In genomic region chr10:23345861-23346260, GRCh38 we compare ENCODE assay signal across 10 cellular contexts. TPM values are rescaled to one million over a fixed set of nuclear protein-coding genes. Genes with fewer than 3 reads are reported as not detected.
A peak's percentile ranks its signal among the peaks of the same experiment; 100 is the strongest.
DNase-seq lines count a peak whose midpoint lies in the region; ATAC-seq and TF ChIP-seq lines count a peak whose summit lies in the region.
"Had no signal": no experiment of that assay in that cellular context is flagged by ENCODE, and none has a peak within 500 bp of the region (broad histone marks: within the 10 kb centered on the region; RNA-seq: fewer than 3 reads in every experiment).

No MANE protein-coding gene starts in this region.

- CTCF ChIA-PET in IMR-90 (lab: Yijun Ruan, JAX) = no interaction called here

- no peak overlapping the region for H3K27ac Mint-ChIP-seq in progenitor cell of endocrine pancreas
- H3K27ac Mint-ChIP-seq: naive thymus-derived CD4-positive, alpha-beta T cell had no signal

- in situ Hi-C loops in IMR-90 (cut with MboI; ENCODE audit: low sequenced_read_pairs) = no loop called here
- in situ Hi-C loops in astrocyte of the cerebellum (cut with HindIII; ENCODE audit: low sequenced_read_pairs) = no loop called here

- WGBS in IMR-90 (ENCODE audit: extremely low coverage in 2 of 2, insufficient read length in 1 of 2), 2 experiments = no CpG with 5 or more reads among the region's 5 CpGs

- TF ChIP-seq CTCF in IMR-90 (conservative IDR thresholded peaks at IDR 0.05; ENCODE audit: low read depth, low read length) (no peak), astrocyte of the cerebellum (IDR thresholded peaks at IDR 0.05; ENCODE audit: low read depth, low read length, missing control alignments) (no peak), progenitor cell of endocrine pancreas (IDR thresholded peaks at IDR 0.05; ENCODE audit: unreplicated experiment) (no peak)

- no peak for TF ChIP-seq RAD21 in IMR-90 (IDR thresholded peaks at IDR 0.05; ENCODE audit: low read length)

- peaks cover 3% of the 10 kb centered on the region for H3K4me1 ChIP-seq in IMR-90 (ENCODE audit: control insufficient read depth, insufficient read depth, low read length)

- H2BK20ac ChIP-seq in IMR-90 (ENCODE audit: low read depth, low read length) = no peak overlapping the region

- H4K8ac ChIP-seq in IMR-90 (ENCODE audit: low read depth in 2 of 2, low read length in 2 of 2) = no peak overlapping the region

- H2BK15ac ChIP-seq in IMR-90 (ENCODE audit: low read depth, low read length) = no peak overlapping the region

- no peaks in the 10 kb centered on the region for H3K79me1 ChIP-seq in IMR-90 (ENCODE audit: low read depth in 1 of 2, low read length in 2 of 2)

- H3K14ac ChIP-seq in IMR-90 (replicated peaks; ENCODE audit: low read depth, low read length) = no peak overlapping the region

- ATAC-seq in IMR-90 (ENCODE audit: low read depth) = peak; percentile 71
- ATAC-seq in GM21723 (IDR thresholded peaks at IDR 0.05; ENCODE audit: unreplicated experiment) = no peak
- ATAC-seq: naive thymus-derived CD4-positive, alpha-beta T cell had no signal

- H3K9ac ChIP-seq in IMR-90 (ENCODE audit: low read depth, low read length) = no peak overlapping the region

- H4K91ac ChIP-seq in IMR-90 (ENCODE audit: insufficient read depth, low read depth, low read length) = no peak overlapping the region

- intact Hi-C loops in IMR-90 (cut with micrococcal nuclease) = loop anchor here (2.0 kb wide), 1 partner anchor 95 kb away; no protein-coding TSS in a partner anchor

- no peaks in the 10 kb centered on the region for H3K9me1 ChIP-seq in IMR-90 (ENCODE audit: insufficient read depth, low read length)

- H3K4ac ChIP-seq in IMR-90 (ENCODE audit: low read depth, low read length) = no peak overlapping the region

- H3K9me3 ChIP-seq in IMR-90 (ENCODE audit: control insufficient read depth, insufficient read depth, low read length) = no peaks in the 10 kb centered on the region

- no peaks in the 10 kb centered on the region for H4K20me1 ChIP-seq in IMR-90 (ENCODE audit: insufficient read depth, low read length)

- dilution Hi-C loops in IMR-90 (cut with HindIII; ENCODE audit: low sequenced_read_pairs, unreplicated experiment) = no loop called here

- peak overlapping the region; percentile 27 for H2BK5ac ChIP-seq in IMR-90 (ENCODE audit: low read depth, low read length, poor library complexity, severe bottlenecking)

- TF ChIP-seq POLR2A in IMR-90 (IDR thresholded peaks at IDR 0.05; ENCODE audit: low read depth, low read length) = no peak

- H3K56ac ChIP-seq in IMR-90 (ENCODE audit: extremely low read depth, insufficient read depth, low read length) = no peak overlapping the region

- H3K27ac ChIP-seq in IMR-90 (ENCODE audit: insufficient read depth, low read length) = no peak overlapping the region

- no peak overlapping the region for H3K4me3 Mint-ChIP-seq in progenitor cell of endocrine pancreas (ENCODE audit: low read depth)

- no TSS peak for BruUV-seq in IMR-90 (replicated peaks; lab: Mats Ljungman, UMichigan)

- H3K4me3 ChIP-seq in IMR-90 (ENCODE audit: insufficient read depth, low read depth, low read length) (no peak overlapping the region), astrocyte of the cerebellum (ENCODE audit: low read depth, low read length) (no peak overlapping the region)

- H2AK5ac ChIP-seq in IMR-90 (ENCODE audit: low read depth, low read length) = no peak overlapping the region

- peak; percentile 91 for DNase-seq in ELR (ENCODE audit: low read depth)
- DNase-seq in IMR-90 = peak; percentile 94
- peak; percentile 72 for DNase-seq in astrocyte of the cerebellum (ENCODE audit: low read depth)
- DNase-seq in middle frontal gyrus (ENCODE audit: extremely low spot score, low spot score) = peak; percentile 36
- DNase-seq in AG20443 (ENCODE audit: low spot score) = no peak
- no peak for DNase-seq in germinal center (ENCODE audit: low spot score)
- DNase-seq in progenitor cell of endocrine pancreas (ENCODE audit: low spot score, unreplicated experiment) = no peak
- DNase-seq: naive thymus-derived CD4-positive, alpha-beta T cell; SW 1271 had no signal

- H3K36me3 ChIP-seq in IMR-90 (ENCODE audit: control insufficient read depth, insufficient read depth, low read length) = no peaks in the 10 kb centered on the region

- no peaks in the 10 kb centered on the region for H3K9me3 Mint-ChIP-seq in progenitor cell of endocrine pancreas (ENCODE audit: low read depth)

- no peaks in the 10 kb centered on the region for H3K27me3 ChIP-seq in IMR-90 (ENCODE audit: control insufficient read depth, insufficient read depth, low read length)

- peak overlapping the region; percentile 2; the same call in 1 of the 2 replicates for H3K4me2 ChIP-seq in IMR-90 (ENCODE audit: low read depth, low read length)

- POLR2A ChIA-PET in IMR-90 (lab: Charles Lee; ENCODE audit: unreplicated experiment) = no interaction called here

- H3K36me3 Mint-ChIP-seq in progenitor cell of endocrine pancreas (ENCODE audit: insufficient read depth) = no peaks in the 10 kb centered on the region
- H3K36me3 Mint-ChIP-seq: naive thymus-derived CD4-positive, alpha-beta T cell had no signal

- no peak overlapping the region for H3K23ac ChIP-seq in IMR-90 (ENCODE audit: low read depth, low read length)

- H3K27me3 Mint-ChIP-seq in progenitor cell of endocrine pancreas = peaks cover 40% of the 10 kb centered on the region

- H2BK120ac ChIP-seq in IMR-90 (ENCODE audit: low read depth, low read length) = no peak overlapping the region

- peak overlapping the region; percentile 34; the same call in 1 of the 2 replicates for H3K18ac ChIP-seq in IMR-90 (ENCODE audit: low read depth, low read length)

- H2AK9ac ChIP-seq in IMR-90 (replicated peaks; ENCODE audit: low read depth, low read length, poor library complexity) = no peak overlapping the region

- no peak overlapping the region for H2AFZ ChIP-seq in IMR-90 (replicated peaks; ENCODE audit: low read length, poor library complexity)

- H4K5ac ChIP-seq in IMR-90 (ENCODE audit: low read depth, low read length) = no peak overlapping the region

- H3K4me1 Mint-ChIP-seq in progenitor cell of endocrine pancreas (ENCODE audit: low read depth) = peaks cover 5% of the 10 kb centered on the region

TF ChIP-seq in IMR-90, 13 proteins besides CTCF, POLR2A, EP300 and RAD21:
- TF ChIP-seq SMC3 (IDR thresholded peaks at IDR 0.05; ENCODE audit: low read depth, low read length) (no peak), NFE2L2 (IDR thresholded peaks at IDR 0.05; ENCODE audit: low read depth, low read length) (peak; percentile 60), CHD1 (IDR thresholded peaks at IDR 0.05; ENCODE audit: low read depth, low read length) (no peak), MAFK (IDR thresholded peaks at IDR 0.05; ENCODE audit: low read depth, low read length) (0 out of 2 replicates have a peak, but pooled peaks have one; percentile 8), CEBPB (IDR thresholded peaks at IDR 0.05; ENCODE audit: low read depth, low read length) (peak; percentile 90), FOS (IDR thresholded peaks at IDR 0.05; ENCODE audit: low read depth, low read length) (peak; percentile 64)

RNA-seq across cellular contexts. Expression of gene C10orf67, which starts 1.3 kb away (rescaled TPM):
- 0.18 and 0.28 TPM in 2 replicates for total RNA-seq in IMR-90 (2012; rRNA removed)
- polyA plus RNA-seq in IMR-90 (2012; rRNA removed) = 0.14 and 0.15 TPM in 2 replicates
- 0.03 and 0.07 TPM in 2 replicates for polyA plus RNA-seq in IMR-90 (2012; cell fraction: cytosol; rRNA removed)
- polyA plus RNA-seq in IMR-90 (2012; cell fraction: nucleus; rRNA removed; ENCODE audit: low replicate concordance) = 0.20 and 0.47 TPM in 2 replicates
- total RNA-seq in progenitor cell of endocrine pancreas = 0.38 TPM in 1 of 2 replicates, not detected in the other
- total RNA-seq: naive thymus-derived CD4-positive, alpha-beta T cell had no signal
- polyA plus RNA-seq: naive thymus-derived CD4-positive, alpha-beta T cell had no signal

Comparison
In these comparisons a context has a peak if more than half of its experiments do, and no peak if none do; other contexts are left out.
1. DNase-seq: peak in ELR (single experiment), IMR-90 (single experiment), astrocyte of the cerebellum (single experiment) and middle frontal gyrus (single experiment); none in AG20443 (single experiment), germinal center (single experiment) and progenitor cell of endocrine pancreas (single experiment).